ENCODE assay signal across 28 cellular contexts in genomic region chr1:26524181-26524580, GRCh38. TPM values are rescaled to one million over a fixed set of nuclear protein-coding genes. Genes with fewer than 3 reads are reported as not detected.
DNase-seq lines count a peak whose midpoint lies in the region; ATAC-seq and TF ChIP-seq lines count a peak whose summit lies in the region.
"Had no signal": no experiment of that assay in that cellular context is flagged by ENCODE, and none has a peak within 500 bp of the region (broad histone marks: within the 10 kb centered on the region; RNA-seq: fewer than 3 reads in every experiment).

No MANE protein-coding gene starts in this region.

- DNase-seq in HT1080 (ENCODE audit: low read depth): peak; percentile 73
- no peak for DNase-seq in activated T-helper 1 cell treated with anti-CD3 and anti-CD28 coated beads, Interleukin-12 subunit alpha, Interleukin-12 subunit beta, Interleukin-2, Interleukin-4 antibody, amounts not matched to agents 30 ng/mL and 10 ng/mL and 1 ng/mL, durations not matched to agents 14 hours and 24 hours and 36 hours (ENCODE audit: low spot score)
- DNase-seq in effector CD4-positive, alpha-beta T cell: no peak
- no peak for DNase-seq in SK-N-DZ (ENCODE audit: low spot score)
- DNase-seq: activated CD4-positive, alpha-beta T cell treated with anti-CD3 and anti-CD28 coated beads, Interleukin-2, amount 50 U/mL, for 48 hours; activated CD4-positive, CD25-positive, alpha-beta regulatory T cell; activated naive CD4-positive, alpha-beta T cell treated with Interleukin-2 at 50 U/mL for 16 hours; activated T-cell treated with anti-CD3 and anti-CD28 coated beads, Interleukin-2, amount 50 U/mL, for 72 hours; DMS79 treated with DMSO at 0.1 percent for 48 hours; GM23248; immature natural killer cell; left colon; NCI-H1417; NCI-H2029 treated with DMSO at 0.1 percent for 48 hours; nephron progenitor cell; ovary; retina; SJCRH30; stimulated activated naive B cell treated with anti-CD40 and anti-IgM and Interleukin-4, amounts not matched to agents 10 μg/mL and 1 μg/mL and 100 μg/mL, for 72 hours; T-helper 1 cell; upper lobe of right lung had no signal

- TF ChIP-seq CTCF in 22Rv1 (IDR thresholded peaks at IDR 0.05): no peak

- H3K27ac ChIP-seq in 22Rv1: peak overlapping the region; percentile 15; the same call in 1 of the 2 replicates
- H3K27ac ChIP-seq: A549, GM23248, ovary, SJCRH30, suprapubic skin, upper lobe of right lung had no signal

- no peaks in the 10 kb centered on the region for H3K36me3 Mint-ChIP-seq in activated T-helper 1 cell treated with anti-CD3 and anti-CD28 coated beads, Interleukin-12 subunit alpha, Interleukin-12 subunit beta, Interleukin-2, Interleukin-4 antibody, amounts not matched to agents 30 ng/mL and 10 ng/mL and 1 ng/mL, durations not matched to agents 14 hours and 24 hours and 36 hours (ENCODE audit: low read depth)
- H3K36me3 Mint-ChIP-seq: brain, immature natural killer cell had no signal

- intact Hi-C loops in activated T-helper 1 cell treated with anti-CD3 and anti-CD28 coated beads, Interleukin-12 subunit alpha, Interleukin-12 subunit beta, Interleukin-2, Interleukin-4 antibody, amounts not matched to agents 30 ng/mL and 10 ng/mL and 1 ng/mL, durations not matched to agents 14 hours and 24 hours and 36 hours (cut with micrococcal nuclease): no loop called here

- H3K27ac Mint-ChIP-seq in activated T-helper 1 cell treated with anti-CD3 and anti-CD28 coated beads, Interleukin-12 subunit alpha, Interleukin-12 subunit beta, Interleukin-2, Interleukin-4 antibody, amounts not matched to agents 30 ng/mL and 10 ng/mL and 1 ng/mL, durations not matched to agents 14 hours and 24 hours and 36 hours: peak overlapping the region; percentile 52
- H3K27ac Mint-ChIP-seq: activated T-cell treated with anti-CD3 and anti-CD28 coated beads, Interleukin-2, amount 50 U/mL, for 72 hours; brain; immature natural killer cell; nephron progenitor cell; stimulated activated naive B cell treated with anti-CD40 and anti-IgM and Interleukin-4, amounts not matched to agents 10 μg/mL and 1 μg/mL and 100 μg/mL, for 72 hours had no signal

- H3K27me3 Mint-ChIP-seq in activated T-helper 1 cell treated with anti-CD3 and anti-CD28 coated beads, Interleukin-12 subunit alpha, Interleukin-12 subunit beta, Interleukin-2, Interleukin-4 antibody, amounts not matched to agents 30 ng/mL and 10 ng/mL and 1 ng/mL, durations not matched to agents 14 hours and 24 hours and 36 hours (ENCODE audit: insufficient read depth): peaks cover 14% of the 10 kb centered on the region

- H3K4me3 Mint-ChIP-seq in activated T-helper 1 cell treated with anti-CD3 and anti-CD28 coated beads, Interleukin-12 subunit alpha, Interleukin-12 subunit beta, Interleukin-2, Interleukin-4 antibody, amounts not matched to agents 30 ng/mL and 10 ng/mL and 1 ng/mL, durations not matched to agents 14 hours and 24 hours and 36 hours: no peak overlapping the region
- H3K4me3 Mint-ChIP-seq: activated T-cell treated with anti-CD3 and anti-CD28 coated beads, Interleukin-2, amount 50 U/mL, for 72 hours; immature natural killer cell; nephron progenitor cell; stimulated activated naive B cell treated with anti-CD40 and anti-IgM and Interleukin-4, amounts not matched to agents 10 μg/mL and 1 μg/mL and 100 μg/mL, for 72 hours had no signal

- H3K9me3 Mint-ChIP-seq in activated T-helper 1 cell treated with anti-CD3 and anti-CD28 coated beads, Interleukin-12 subunit alpha, Interleukin-12 subunit beta, Interleukin-2, Interleukin-4 antibody, amounts not matched to agents 30 ng/mL and 10 ng/mL and 1 ng/mL, durations not matched to agents 14 hours and 24 hours and 36 hours: no peaks in the 10 kb centered on the region
- H3K9me3 Mint-ChIP-seq: activated T-cell treated with anti-CD3 and anti-CD28 coated beads, Interleukin-2, amount 50 U/mL, for 72 hours; immature natural killer cell; nephron progenitor cell; stimulated activated naive B cell treated with anti-CD40 and anti-IgM and Interleukin-4, amounts not matched to agents 10 μg/mL and 1 μg/mL and 100 μg/mL, for 72 hours had no signal

- H3K4me1 Mint-ChIP-seq in activated T-helper 1 cell treated with anti-CD3 and anti-CD28 coated beads, Interleukin-12 subunit alpha, Interleukin-12 subunit beta, Interleukin-2, Interleukin-4 antibody, amounts not matched to agents 30 ng/mL and 10 ng/mL and 1 ng/mL, durations not matched to agents 14 hours and 24 hours and 36 hours (ENCODE audit: low read depth): peaks cover 14% of the 10 kb centered on the region

- ATAC-seq in esophagus mucosa (peak; percentile 90), HG02884 (IDR thresholded peaks at IDR 0.05; ENCODE audit: unreplicated experiment) (no peak), HG03095 (IDR thresholded peaks at IDR 0.05; ENCODE audit: unreplicated experiment) (no peak)
- ATAC-seq: A549; activated T-cell treated with anti-CD3 and anti-CD28 coated beads, Interleukin-2, amount 50 U/mL, for 72 hours; left colon; stimulated activated naive B cell treated with anti-CD40 and anti-IgM and Interleukin-4, amounts not matched to agents 10 μg/mL and 1 μg/mL and 100 μg/mL, for 72 hours; upper lobe of right lung had no signal

RNA-seq across cellular contexts. Expression of gene RPS6KA1, which starts 5.4 kb away (rescaled TPM):
- 30.2 and 35.1 TPM in 2 replicates for total RNA-seq in HT1080 (2014; rRNA removed; shearing (Covaris generic))
- 15.8 and 15.9 TPM in 2 replicates for polyA plus RNA-seq in HT1080 (2015; cell fraction: cytosol; rRNA removed)
- 14.8 and 16.4 TPM in 2 replicates for polyA plus RNA-seq in HT1080 (2015; cell fraction: nucleus; rRNA removed)
- total RNA-seq in activated T-helper 1 cell treated with anti-CD3 and anti-CD28 coated beads, Interleukin-12 subunit alpha, Interleukin-12 subunit beta, Interleukin-2, Interleukin-4 antibody, amounts not matched to agents 30 ng/mL and 10 ng/mL and 1 ng/mL, durations not matched to agents 14 hours and 24 hours and 36 hours: 324 and 331 TPM in 2 replicates
- total RNA-seq in esophagus mucosa: 27.3 TPM
- polyA plus RNA-seq in SK-N-DZ (2014; cell fraction: cytosol; rRNA removed): 9.8 and 13.7 TPM in 2 replicates
- polyA plus RNA-seq in SK-N-DZ (2014; cell fraction: nucleus; rRNA removed): 8.9 and 15.9 TPM in 2 replicates

RNA-seq across cellular contexts. Expression of gene HMGN2, which starts 51.9 kb away (rescaled TPM):
- total RNA-seq in HT1080 (2014; rRNA removed; shearing (Covaris generic)): 453 and 631 TPM in 2 replicates
- 824 and 845 TPM in 2 replicates for polyA plus RNA-seq in HT1080 (2015; cell fraction: cytosol; rRNA removed)
- 412 and 489 TPM in 2 replicates for polyA plus RNA-seq in HT1080 (2015; cell fraction: nucleus; rRNA removed)
- 492 and 496 TPM in 2 replicates for total RNA-seq in activated T-helper 1 cell treated with anti-CD3 and anti-CD28 coated beads, Interleukin-12 subunit alpha, Interleukin-12 subunit beta, Interleukin-2, Interleukin-4 antibody, amounts not matched to agents 30 ng/mL and 10 ng/mL and 1 ng/mL, durations not matched to agents 14 hours and 24 hours and 36 hours
- total RNA-seq in esophagus mucosa: 336 TPM
- polyA plus RNA-seq in SK-N-DZ (2014; cell fraction: cytosol; rRNA removed): 665 and 667 TPM in 2 replicates
- polyA plus RNA-seq in SK-N-DZ (2014; cell fraction: nucleus; rRNA removed): 670 and 900 TPM in 2 replicates
